ENCODE assay signal across 10 cellular contexts in genomic region chr6:139597781-139598368, GRCh38.
DNase-seq lines count a peak whose midpoint lies in the region; FAIRE-seq lines count a peak whose summit lies in the region.
"Had no signal": no experiment of that assay in that cellular context is flagged by ENCODE, and none has a peak within 500 bp of the region (broad histone marks: within the 10 kb centered on the region; RNA-seq: fewer than 3 reads in every experiment).

No MANE protein-coding gene starts in this region.

- H3K27ac Mint-ChIP-seq in activated T-cell treated with anti-CD3 and anti-CD28 coated beads, Interleukin-2, amount 50 U/mL, for 24 hours, result no peak overlapping the region

- H3K4me3 ChIP-seq in mesodermal cell (ENCODE audit: extremely low read depth, insufficient read depth, low read length, poor library complexity, severe bottlenecking), result no peak overlapping the region

- H3K9me3 ChIP-seq in mesodermal cell (ENCODE audit: control insufficient read depth, low read length), result no peaks in the 10 kb centered on the region

- no peaks in the 10 kb centered on the region for H3K9me3 Mint-ChIP-seq in activated T-cell treated with anti-CD3 and anti-CD28 coated beads, Interleukin-2, amount 50 U/mL, for 24 hours

- H3K27me3 Mint-ChIP-seq in activated T-cell treated with anti-CD3 and anti-CD28 coated beads, Interleukin-2, amount 50 U/mL, for 24 hours, result peaks cover 3% of the 10 kb centered on the region

- H3K4me1 Mint-ChIP-seq in activated T-cell treated with anti-CD3 and anti-CD28 coated beads, Interleukin-2, amount 50 U/mL, for 24 hours (ENCODE audit: low read depth), result peaks cover 18% of the 10 kb centered on the region

- H3K27ac ChIP-seq in mesodermal cell (ENCODE audit: low read depth, low read length, severe bottlenecking), result peak overlapping the region; percentile 24
- H3K27ac ChIP-seq: KMS-11 had no signal

- peak; percentile 57 for FAIRE-seq in colon (lab: Jason Lieb, UNC)
- FAIRE-seq: A204.1 had no signal

- no peaks in the 10 kb centered on the region for H3K36me3 ChIP-seq in mesodermal cell (ENCODE audit: control insufficient read depth, insufficient read depth, low read length)

- H3K4me3 Mint-ChIP-seq in activated T-cell treated with anti-CD3 and anti-CD28 coated beads, Interleukin-2, amount 50 U/mL, for 24 hours, result no peak overlapping the region

- no peaks in the 10 kb centered on the region for H3K36me3 Mint-ChIP-seq in activated T-cell treated with anti-CD3 and anti-CD28 coated beads, Interleukin-2, amount 50 U/mL, for 24 hours (ENCODE audit: low read depth)

- peaks cover 12% of the 10 kb centered on the region for H3K4me1 ChIP-seq in mesodermal cell (ENCODE audit: control insufficient read depth, insufficient read depth, low read length, poor library complexity, severe bottlenecking)

- WGBS in mesodermal cell (ENCODE audit: insufficient coverage in 2 of 2), 2 experiments, result 71 to 75% methylated on average over 2 to 3 of the region's 6 CpGs

- DNase-seq in DMS 273 (lab: John Stamatoyannopoulos, UW; ENCODE audit: unreplicated experiment), result peak; percentile 7
- DNase-seq in DMS 273 treated with DMSO at 0.1 percent for 48 hours (lab: John Stamatoyannopoulos, UW), result no peak
- peak; percentile 70 for DNase-seq in ureter (ENCODE audit: low spot score)
- no peak for DNase-seq in activated CD4-positive, alpha-beta T cell treated with anti-CD3 and anti-CD28 coated beads for 1 hour
- no peak for DNase-seq in activated T-cell treated with anti-CD3 and anti-CD28 coated beads, Interleukin-2, amount 50 U/mL, for 24 hours
- no peak for DNase-seq in NCI-H128 (lab: John Stamatoyannopoulos, UW; ENCODE audit: unreplicated experiment)

Comparison
In these comparisons a context has a peak if more than half of its experiments do, and no peak if none do; other contexts are left out.
1. DNase-seq: peak in DMS 273 (single experiment) and ureter (single experiment); none in DMS 273 treated with DMSO at 0.1 percent for 48 hours (single experiment), activated CD4-positive, alpha-beta T cell treated with anti-CD3 and anti-CD28 coated beads for 1 hour (single experiment), activated T-cell treated with anti-CD3 and anti-CD28 coated beads, Interleukin-2, amount 50 U/mL, for 24 hours (single experiment) and NCI-H128 (single experiment).